In the genomic region with DNA sequence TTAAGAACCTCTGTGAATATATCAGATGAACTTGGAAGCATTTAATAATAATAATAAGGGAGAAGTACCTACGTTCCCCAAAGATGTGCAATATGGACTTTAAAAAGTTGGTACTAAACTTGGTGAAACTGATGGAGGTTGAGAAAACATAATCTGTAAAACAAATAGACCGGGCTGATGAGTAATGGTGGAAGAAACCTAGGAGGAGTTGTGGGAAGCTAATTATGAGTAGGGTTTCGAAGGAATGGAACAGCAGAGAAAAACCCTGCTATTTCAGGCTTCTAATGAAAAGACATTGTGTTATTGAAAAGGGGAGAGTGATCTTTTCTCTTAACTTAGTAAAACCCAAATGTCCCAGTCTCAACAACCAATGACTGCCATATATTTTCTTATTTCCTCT, we compare ENCODE assay signal across 15 cellular contexts.
"Had no signal": no experiment of that assay in that cellular context is flagged by ENCODE, and none has a peak within 500 bp of the region (broad histone marks: within the 10 kb centered on the region; RNA-seq: fewer than 3 reads in every experiment).

No MANE protein-coding gene starts in this region.

- H3K36me3 ChIP-seq: ascending aorta, pancreas, tibial artery, vagina had no signal

- H3K27ac ChIP-seq: ascending aorta, epithelial cell of prostate, pancreas, skin epidermis, tibial artery, vagina had no signal

- DNase-seq: activated CD4-positive, alpha-beta T cell treated with anti-CD3 and anti-CD28 coated beads, Interleukin-2, amount 50 U/mL, for 4 hours; activated effector memory CD4-positive, alpha-beta T cell treated with anti-CD3 and anti-CD28 coated beads, Interleukin-2, amount 50 U/mL, for 16 hours; activated T-cell treated with anti-CD3 and anti-CD28 coated beads, Interleukin-2, amount 50 U/mL, for 1 hour; central memory CD4-positive, alpha-beta T cell; cortex of kidney; effector memory CD4-positive, alpha-beta T cell; hippocampal formation; pancreas; tibial artery had no signal

- H3K4me1 ChIP-seq: vagina had no signal

- H3K4me3 Mint-ChIP-seq: activated naive CD8-positive, alpha-beta T cell had no signal

- H3K9me3 ChIP-seq: pancreas had no signal

- H3K27me3 ChIP-seq: ascending aorta, pancreas, tibial artery, vagina had no signal

- H3K4me3 ChIP-seq: ascending aorta, pancreas, skin epidermis, tibial artery, vagina had no signal

- H3K27ac Mint-ChIP-seq: activated naive CD8-positive, alpha-beta T cell had no signal

- ATAC-seq: activated CD4-positive, CD25-positive, alpha-beta regulatory T cell treated with anti-CD3 and anti-CD28 coated beads, Interleukin-2, amount 50 U/mL, for 24 hours; pancreas had no signal
